ENCODE assay signal across 3 cellular contexts in genomic region chr1:21916447-21917240, GRCh38.
A peak's percentile ranks its signal among the peaks of the same experiment; 100 is the strongest.
TF ChIP-seq lines count a peak whose summit lies in the region.

No MANE protein-coding gene starts in this region.

TF ChIP-seq in SK-N-SH, 30 proteins besides CTCF, POLR2A, EP300 and RAD21 (continued from another document):
- peak; percentile 90 for TF ChIP-seq GATA2 (CRISPR knock-in tag; IDR thresholded peaks at IDR 0.05)
- no peak for TF ChIP-seq FOXM1 (IDR thresholded peaks at IDR 0.05; ENCODE audit: low read depth)
- no peak for TF ChIP-seq RXRA (IDR thresholded peaks at IDR 0.05; ENCODE audit: borderline replicate concordance, low read depth)

TF ChIP-seq in SK-N-SH treated with all-trans-retinoic acid at 6 μM for 48 hours, 23 proteins besides CTCF, POLR2A, EP300 and RAD21 (continued from another document):
- TF ChIP-seq CSRNP3 (CRISPR knock-in tag; IDR thresholded peaks at IDR 0.05) (no peak), TCF4 (CRISPR knock-in tag; IDR thresholded peaks at IDR 0.05; ENCODE audit: borderline replicate concordance) (no peak), ISL1 (CRISPR knock-in tag; IDR thresholded peaks at IDR 0.05) (no peak)

TF ChIP-seq in WTC11, 78 proteins besides CTCF, POLR2A, EP300 and RAD21 (continued from another document):
- TF ChIP-seq AR (CRISPR knock-in tag; IDR thresholded peaks at IDR 0.05) = no peak
- TF ChIP-seq ATF1 (CRISPR knock-in tag; IDR thresholded peaks at IDR 0.05) = no peak
- no peak for TF ChIP-seq FOXK1 (CRISPR knock-in tag; IDR thresholded peaks at IDR 0.05)
- TF ChIP-seq CREM (CRISPR knock-in tag; IDR thresholded peaks at IDR 0.05) = no peak
- TF ChIP-seq ZNF219 (CRISPR knock-in tag; IDR thresholded peaks at IDR 0.05; ENCODE audit: borderline replicate concordance) = no peak
